ENCODE assay signal across 9 cellular contexts in the genomic region with DNA sequence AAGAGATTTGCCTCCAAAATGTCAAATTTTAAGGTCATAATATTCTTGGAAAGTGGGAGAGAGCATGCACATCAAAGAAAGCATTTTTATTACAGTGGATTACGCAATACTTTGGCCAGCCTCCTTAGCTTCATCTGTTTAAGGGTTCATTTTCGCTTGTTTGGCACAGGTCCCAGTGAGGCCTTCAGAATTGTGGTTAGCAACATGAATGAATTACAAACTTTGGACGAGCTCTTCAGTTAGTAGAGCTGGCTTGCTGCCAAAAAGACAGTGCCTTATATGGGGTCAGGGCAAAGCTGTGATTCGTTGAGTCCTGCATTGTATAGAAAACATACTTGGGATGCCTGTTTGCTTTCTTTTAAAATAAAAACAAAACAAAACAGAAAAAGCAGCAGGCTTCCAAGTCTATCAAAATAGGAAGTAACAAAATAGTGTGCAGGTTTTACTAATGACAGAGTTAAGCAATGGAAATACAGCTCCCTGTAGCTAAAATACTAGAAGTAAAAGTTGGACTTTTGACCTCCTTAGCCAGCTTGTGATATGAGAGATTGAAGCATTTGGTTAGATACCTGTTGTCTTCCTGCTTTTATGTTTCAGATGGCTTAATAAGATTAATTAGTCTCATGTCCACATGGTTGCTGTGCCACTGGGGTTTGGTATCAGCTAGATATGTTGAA.
DNase-seq lines count a peak whose midpoint lies in the region; ATAC-seq and TF ChIP-seq lines count a peak whose summit lies in the region.
"Had no signal": no experiment of that assay in that cellular context is flagged by ENCODE, and none has a peak within 500 bp of the region (broad histone marks: within the 10 kb centered on the region; RNA-seq: fewer than 3 reads in every experiment).

No MANE protein-coding gene starts in this region.

- intact Hi-C loops in Right ventricle myocardium inferior (cut with DNase I), result no loop called here

- H3K36me3 Mint-ChIP-seq in activated naive CD4-positive, alpha-beta T cell treated with anti-CD3 and anti-CD28 coated beads, Interleukin-2, amount 50 U/mL, for 24 hours, result peaks cover 9% of the 10 kb centered on the region
- no peaks in the 10 kb centered on the region for H3K36me3 Mint-ChIP-seq in progenitor cell of endocrine pancreas (ENCODE audit: insufficient read depth)

- no peaks in the 10 kb centered on the region for H3K9me3 Mint-ChIP-seq in activated naive CD4-positive, alpha-beta T cell treated with anti-CD3 and anti-CD28 coated beads, Interleukin-2, amount 50 U/mL, for 24 hours
- H3K9me3 Mint-ChIP-seq in progenitor cell of endocrine pancreas (ENCODE audit: low read depth), result no peaks in the 10 kb centered on the region
- H3K9me3 Mint-ChIP-seq: dendritic cell treated with granulocyte-macrophage colony-stimulating factor and Interleukin-4, amounts not matched to agents 40 ng/mL and 50 ng/mL, for 4 days had no signal

- H3K4me3 Mint-ChIP-seq in activated naive CD4-positive, alpha-beta T cell treated with anti-CD3 and anti-CD28 coated beads, Interleukin-2, amount 50 U/mL, for 24 hours, result peak overlapping the region; percentile 5
- no peak overlapping the region for H3K4me3 Mint-ChIP-seq in progenitor cell of endocrine pancreas (ENCODE audit: low read depth)
- H3K4me3 Mint-ChIP-seq: dendritic cell treated with granulocyte-macrophage colony-stimulating factor and Interleukin-4, amounts not matched to agents 40 ng/mL and 50 ng/mL, for 4 days had no signal

- peaks cover 51% of the 10 kb centered on the region for H3K4me1 Mint-ChIP-seq in activated naive CD4-positive, alpha-beta T cell treated with anti-CD3 and anti-CD28 coated beads, Interleukin-2, amount 50 U/mL, for 24 hours
- H3K4me1 Mint-ChIP-seq in progenitor cell of endocrine pancreas (ENCODE audit: low read depth), result peaks cover 50% of the 10 kb centered on the region

- H3K27ac Mint-ChIP-seq in activated naive CD4-positive, alpha-beta T cell treated with anti-CD3 and anti-CD28 coated beads, Interleukin-2, amount 50 U/mL, for 24 hours, result no peak overlapping the region
- peak overlapping the region; percentile 56 for H3K27ac Mint-ChIP-seq in progenitor cell of endocrine pancreas
- H3K27ac Mint-ChIP-seq: dendritic cell treated with granulocyte-macrophage colony-stimulating factor and Interleukin-4, amounts not matched to agents 40 ng/mL and 50 ng/mL, for 4 days had no signal

- peak; percentile 94 for ATAC-seq in GM21447 (IDR thresholded peaks at IDR 0.05; ENCODE audit: unreplicated experiment)
- ATAC-seq in Right ventricle myocardium inferior, result peak; percentile 94

- TF ChIP-seq CTCF in progenitor cell of endocrine pancreas (IDR thresholded peaks at IDR 0.05; ENCODE audit: unreplicated experiment), result no peak

- DNase-seq in Daoy (ENCODE audit: low read depth) (peak; percentile 94), HUDEP-2 (lab: John Stamatoyannopoulos, UW; ENCODE audit: unreplicated experiment in 76 of 76) (peak in 72 of 76 experiments; percentile 41 to 95 (median 84)), NCI-H82 (lab: John Stamatoyannopoulos, UW) (peak; percentile 97), Right ventricle myocardium inferior (ENCODE audit: missing footprints) (peak; percentile 80), progenitor cell of endocrine pancreas (ENCODE audit: low spot score, unreplicated experiment) (no peak), iPS-NIHi7 (ENCODE audit: extremely low spot score) (no peak)

- no peaks in the 10 kb centered on the region for H3K27me3 Mint-ChIP-seq in activated naive CD4-positive, alpha-beta T cell treated with anti-CD3 and anti-CD28 coated beads, Interleukin-2, amount 50 U/mL, for 24 hours
- no peaks in the 10 kb centered on the region for H3K27me3 Mint-ChIP-seq in progenitor cell of endocrine pancreas
- H3K27me3 Mint-ChIP-seq: dendritic cell treated with granulocyte-macrophage colony-stimulating factor and Interleukin-4, amounts not matched to agents 40 ng/mL and 50 ng/mL, for 4 days had no signal

Comparison
In these comparisons a context has a peak if more than half of its experiments do, and no peak if none do; other contexts are left out.
1. DNase-seq: peak in Daoy (single experiment), HUDEP-2 (72 of 76), NCI-H82 (single experiment) and Right ventricle myocardium inferior (single experiment); none in progenitor cell of endocrine pancreas (single experiment) and iPS-NIHi7 (single experiment).